8 cellular contexts compared by ENCODE assay signal in genomic region chr6:47047479-47048411, GRCh38. TPM values are rescaled to one million over a fixed set of nuclear protein-coding genes. Genes with fewer than 3 reads are reported as not detected.
DNase-seq lines count a peak whose midpoint lies in the region; ATAC-seq and TF ChIP-seq lines count a peak whose summit lies in the region.

No MANE protein-coding gene starts in this region.

- H3K4me1 ChIP-seq in lung (ENCODE audit: control insufficient read depth in 2 of 2, insufficient read depth in 2 of 2, low read length in 2 of 2) (peaks cover 0 to 3% of the 10 kb centered on the region in 2 donors), tibial artery (peaks cover 0 to 7% (median 3%) of the 10 kb centered on the region in 4 donors)

- H3K36me3 ChIP-seq in lung (ENCODE audit: control insufficient read depth in 2 of 2, insufficient read depth in 2 of 2, low read length in 2 of 2) (no peaks in the 10 kb centered on the region), tibial artery (no peaks in the 10 kb centered on the region)

- TF ChIP-seq POLR2A in NB4 (IDR thresholded peaks at IDR 0.05; ENCODE audit: extremely low read depth, insufficient read length) = no peak

- ATAC-seq in lung (ENCODE audit: insufficient read depth, low FRiP score) = peak; percentile 88

- intact Hi-C loops in dorsolateral prefrontal cortex (cut with DNase I) = loop anchor here (5.0 kb wide), 1 partner anchor 200 kb away; no protein-coding TSS in a partner anchor
- intact Hi-C loops in tibial artery (cut with DNase I; ENCODE audit: low total_unique reads) = no loop called here

- peak; percentile 85 for TF ChIP-seq CTCF in 22Rv1 (IDR thresholded peaks at IDR 0.05)
- peak; percentile 83 for TF ChIP-seq CTCF in NB4 (IDR thresholded peaks at IDR 0.05; ENCODE audit: low read depth, low read length)
- peak; percentile 61 to 90 (median 78) for TF ChIP-seq CTCF in dorsolateral prefrontal cortex (IDR thresholded peaks at IDR 0.05 in 54 of 56, conservative IDR thresholded peaks at IDR 0.05 in 2 of 56; ENCODE audit: low read depth in 1 of 56, partially characterized antibody in 56 of 56)
- TF ChIP-seq CTCF in lung (IDR thresholded peaks at IDR 0.05; ENCODE audit: control extremely low read depth, extremely low read depth) = peak; percentile 82
- TF ChIP-seq CTCF in tibial artery (IDR thresholded peaks at IDR 0.05) = peak; percentile 44 to 54

- DNase-seq in GF-D8 (lab: John Stamatoyannopoulos, UW) = peak; percentile 18
- peak; percentile 73 for DNase-seq in HCEC 1CT
- DNase-seq in NB4 (ENCODE audit: low read depth) = peak; percentile 81
- peak; percentile 8 for DNase-seq in SIG-M5 (lab: John Stamatoyannopoulos, UW)
- DNase-seq in dorsolateral prefrontal cortex = peak in 3 of 10 donors; percentile 38 to 54 (median 43)
- DNase-seq in lung (ENCODE audit: low spot score) = peak; percentile 61
- peak in 1 of 2 donors; percentile 28 for DNase-seq in tibial artery

- H3K27ac ChIP-seq in 22Rv1 = peak overlapping the region; percentile 25; the same call in 1 of the 2 replicates
- peak overlapping the region in 1 of 59 donors; percentile 47 for H3K27ac ChIP-seq in dorsolateral prefrontal cortex
- H3K27ac ChIP-seq in lung (ENCODE audit: low read depth in 1 of 2, low read length in 1 of 2) = peak overlapping the region in 1 of 2 donors; percentile 50
- H3K27ac ChIP-seq in tibial artery = no peak overlapping the region

- H3K9me3 ChIP-seq in lung (ENCODE audit: control insufficient read depth in 2 of 2, insufficient read depth in 1 of 2, low read length in 1 of 2) = no peaks in the 10 kb centered on the region
- no peaks in the 10 kb centered on the region for H3K9me3 ChIP-seq in tibial artery

- H3K27me3 ChIP-seq in dorsolateral prefrontal cortex (no peaks in the 10 kb centered on the region), lung (ENCODE audit: control insufficient read depth, insufficient read depth) (no peaks in the 10 kb centered on the region), tibial artery (peaks cover 0 to 2% of the 10 kb centered on the region in 2 donors)

- 22 to 28% methylated on average over 9 of the region's 9 CpGs for WGBS in lung, 2 donors

- H3K4me3 ChIP-seq in NB4 (ENCODE audit: low read depth, low read length) = no peak overlapping the region
- H3K4me3 ChIP-seq in dorsolateral prefrontal cortex = peak overlapping the region in 1 of 59 donors; percentile 18
- H3K4me3 ChIP-seq in lung = no peak overlapping the region
- no peak overlapping the region for H3K4me3 ChIP-seq in tibial artery

RNA-seq across cellular contexts. Expression of gene ADGRF1, which starts 5.6 kb away (rescaled TPM):
- total RNA-seq in dorsolateral prefrontal cortex = not detected
- 10 to 100 TPM in 1 of 2 donors, 1 to 10 TPM in 1; 4.0 to 14.8 TPM for total RNA-seq in lung
- polyA plus RNA-seq in lung = 10 to 100 TPM; 10.5 to 23.3 TPM
